8 cellular contexts compared by ENCODE assay signal in genomic region chr17:28811594-28812135, GRCh38. TPM values are rescaled to one million over a fixed set of nuclear protein-coding genes. Genes with fewer than 3 reads are reported as not detected.
DNase-seq lines count a peak whose midpoint lies in the region; ATAC-seq lines count a peak whose summit lies in the region.

No MANE protein-coding gene starts in this region.

- peaks cover 47% of the 10 kb centered on the region for H3K4me1 Mint-ChIP-seq in activated T-cell treated with anti-CD3 and anti-CD28 coated beads, Interleukin-2, amount 50 U/mL, for 4 hours (ENCODE audit: low read depth)
- H3K4me1 Mint-ChIP-seq in activated naive CD8-positive, alpha-beta T cell treated with anti-CD3 and anti-CD28 coated beads, Interleukin-2, amount 10 ng/mL, durations not matched to agents 7 days and 5 days, result peaks cover 24% of the 10 kb centered on the region

- no peak for DNase-seq in activated T-cell treated with anti-CD3 and anti-CD28 coated beads, Interleukin-2, amount 50 U/mL, for 4 hours
- DNase-seq in activated T-cell treated with anti-CD3 and anti-CD28 coated beads for 4 hours, result no peak
- peak; percentile 52 for DNase-seq in M059J (ENCODE audit: low read depth)
- DNase-seq in activated naive CD8-positive, alpha-beta T cell treated with anti-CD3 and anti-CD28 coated beads, Interleukin-2, amount 10 ng/mL, durations not matched to agents 7 days and 5 days, result no peak
- peak; percentile 34 for DNase-seq in iPS-NIHi11 (ENCODE audit: low spot score)

- peak overlapping the region; percentile 88 for H3K4me3 Mint-ChIP-seq in activated T-cell treated with anti-CD3 and anti-CD28 coated beads, Interleukin-2, amount 50 U/mL, for 4 hours
- peak overlapping the region; percentile 88 for H3K4me3 Mint-ChIP-seq in activated naive CD8-positive, alpha-beta T cell treated with anti-CD3 and anti-CD28 coated beads, Interleukin-2, amount 10 ng/mL, durations not matched to agents 7 days and 5 days

- H3K27ac Mint-ChIP-seq in activated naive CD8-positive, alpha-beta T cell treated with anti-CD3 and anti-CD28 coated beads, Interleukin-2, amount 10 ng/mL, durations not matched to agents 7 days and 5 days, result peak overlapping the region; percentile 77

- ATAC-seq in activated T-cell treated with anti-CD3 and anti-CD28 coated beads, Interleukin-2, amount 50 U/mL, for 4 hours, result no peak
- no peak for ATAC-seq in activated naive CD8-positive, alpha-beta T cell treated with anti-CD3 and anti-CD28 coated beads, Interleukin-2, amount 10 ng/mL, durations not matched to agents 7 days and 5 days (ENCODE audit: low read depth)
- ATAC-seq in HG02870 (IDR thresholded peaks at IDR 0.05; ENCODE audit: unreplicated experiment) (no peak), GM19351 (IDR thresholded peaks at IDR 0.05; ENCODE audit: unreplicated experiment) (no peak)

- H3K27ac ChIP-seq in skin epidermis, result peak overlapping the region in 20 of 21 experiments; percentile 76 to 95 (median 90)

- H3K36me3 Mint-ChIP-seq in activated T-cell treated with anti-CD3 and anti-CD28 coated beads, Interleukin-2, amount 50 U/mL, for 4 hours (ENCODE audit: insufficient read depth), result peaks cover 12% of the 10 kb centered on the region
- H3K36me3 Mint-ChIP-seq in activated naive CD8-positive, alpha-beta T cell treated with anti-CD3 and anti-CD28 coated beads, Interleukin-2, amount 10 ng/mL, durations not matched to agents 7 days and 5 days, result no peaks in the 10 kb centered on the region

- H3K9me3 Mint-ChIP-seq in activated T-cell treated with anti-CD3 and anti-CD28 coated beads, Interleukin-2, amount 50 U/mL, for 4 hours, result no peaks in the 10 kb centered on the region
- H3K9me3 Mint-ChIP-seq in activated naive CD8-positive, alpha-beta T cell treated with anti-CD3 and anti-CD28 coated beads, Interleukin-2, amount 10 ng/mL, durations not matched to agents 7 days and 5 days, result no peaks in the 10 kb centered on the region

- no peaks in the 10 kb centered on the region for H3K27me3 Mint-ChIP-seq in activated T-cell treated with anti-CD3 and anti-CD28 coated beads, Interleukin-2, amount 50 U/mL, for 4 hours (ENCODE audit: low read depth)
- H3K27me3 Mint-ChIP-seq in activated naive CD8-positive, alpha-beta T cell treated with anti-CD3 and anti-CD28 coated beads, Interleukin-2, amount 10 ng/mL, durations not matched to agents 7 days and 5 days, result no peaks in the 10 kb centered on the region

- POLR2A ChIA-PET in activated naive CD8-positive, alpha-beta T cell treated with anti-CD3 and anti-CD28 coated beads, Interleukin-2, amount 10 ng/mL, durations not matched to agents 7 days and 5 days (lab: Charles Lee), result interaction anchor here (0.5 to 1.5 kb wide), 8 partner anchors 10 to 470 kb away, joined by 3 to 6 read pairs (median 4); no protein-coding TSS in a partner anchor

- H3K4me3 ChIP-seq in skin epidermis, result peak overlapping the region; percentile 68 to 97 (median 89)

RNA-seq across cellular contexts. Expression of gene FAM222B, which starts 30.9 kb away (rescaled TPM):
- 10 to 100 TPM; 23.5 to 26.4 (median 24.9) TPM for total RNA-seq in activated T-cell treated with anti-CD3 and anti-CD28 coated beads, Interleukin-2, amount 50 U/mL, for 4 hours
- 3.2 and 13.2 TPM in 2 replicates for total RNA-seq in M059J (2014; rRNA removed; shearing (Covaris generic))
- 10 to 100 TPM; 17.0 to 21.2 TPM for total RNA-seq in activated naive CD8-positive, alpha-beta T cell treated with anti-CD3 and anti-CD28 coated beads, Interleukin-2, amount 10 ng/mL, durations not matched to agents 7 days and 5 days

RNA-seq across cellular contexts. Expression of gene ERAL1, which starts 43.2 kb away (rescaled TPM):
- 10 to 100 TPM; 79.8 to 81.3 (median 80.8) TPM for total RNA-seq in activated T-cell treated with anti-CD3 and anti-CD28 coated beads, Interleukin-2, amount 50 U/mL, for 4 hours
- 34.4 and 41.7 TPM in 2 replicates for total RNA-seq in M059J (2014; rRNA removed; shearing (Covaris generic))
- 10 to 100 TPM; 34.3 to 37.6 TPM for total RNA-seq in activated naive CD8-positive, alpha-beta T cell treated with anti-CD3 and anti-CD28 coated beads, Interleukin-2, amount 10 ng/mL, durations not matched to agents 7 days and 5 days

Comparison
In these comparisons a context has a peak if more than half of its experiments do, and no peak if none do; other contexts are left out.
1. DNase-seq: peak in M059J (single experiment) and iPS-NIHi11 (single experiment); none in activated T-cell treated with anti-CD3 and anti-CD28 coated beads, Interleukin-2, amount 50 U/mL, for 4 hours (single experiment), activated T-cell treated with anti-CD3 and anti-CD28 coated beads for 4 hours (single experiment) and activated naive CD8-positive, alpha-beta T cell treated with anti-CD3 and anti-CD28 coated beads, Interleukin-2, amount 10 ng/mL, durations not matched to agents 7 days and 5 days (single experiment).